In genomic region chr6:159156089-159156488, GRCh38 we compare ENCODE assay signal across 9 cellular contexts. TPM values are rescaled to one million over a fixed set of nuclear protein-coding genes. Genes with fewer than 3 reads are reported as not detected.
"Had no signal": no experiment of that assay in that cellular context is flagged by ENCODE, and none has a peak within 500 bp of the region (broad histone marks: within the 10 kb centered on the region; RNA-seq: fewer than 3 reads in every experiment).

No MANE protein-coding gene starts in this region.

- H3K9ac ChIP-seq: GM23248 had no signal

- H2AFZ ChIP-seq: GM23248 had no signal

- H3K27ac ChIP-seq: GM23248 had no signal

- H3K4me3 Mint-ChIP-seq: HFFc6 had no signal

- DNase-seq: GM23248, GOT3, H7, HCEC 1CT, HFFc6, IMR-90, KBM-7 had no signal

- H3K27ac Mint-ChIP-seq: HFFc6 had no signal

- FAIRE-seq: HTR-8/SVneo had no signal

- H3K4me3 ChIP-seq: GM23248 had no signal

RNA-seq across cellular contexts. Expression of gene FNDC1, which starts 13.1 kb away (rescaled TPM):
- total RNA-seq: H7, HFFc6, HT-29, IMR-90 had no signal
